1 cellular context compared by ENCODE assay signal in the genomic region with DNA sequence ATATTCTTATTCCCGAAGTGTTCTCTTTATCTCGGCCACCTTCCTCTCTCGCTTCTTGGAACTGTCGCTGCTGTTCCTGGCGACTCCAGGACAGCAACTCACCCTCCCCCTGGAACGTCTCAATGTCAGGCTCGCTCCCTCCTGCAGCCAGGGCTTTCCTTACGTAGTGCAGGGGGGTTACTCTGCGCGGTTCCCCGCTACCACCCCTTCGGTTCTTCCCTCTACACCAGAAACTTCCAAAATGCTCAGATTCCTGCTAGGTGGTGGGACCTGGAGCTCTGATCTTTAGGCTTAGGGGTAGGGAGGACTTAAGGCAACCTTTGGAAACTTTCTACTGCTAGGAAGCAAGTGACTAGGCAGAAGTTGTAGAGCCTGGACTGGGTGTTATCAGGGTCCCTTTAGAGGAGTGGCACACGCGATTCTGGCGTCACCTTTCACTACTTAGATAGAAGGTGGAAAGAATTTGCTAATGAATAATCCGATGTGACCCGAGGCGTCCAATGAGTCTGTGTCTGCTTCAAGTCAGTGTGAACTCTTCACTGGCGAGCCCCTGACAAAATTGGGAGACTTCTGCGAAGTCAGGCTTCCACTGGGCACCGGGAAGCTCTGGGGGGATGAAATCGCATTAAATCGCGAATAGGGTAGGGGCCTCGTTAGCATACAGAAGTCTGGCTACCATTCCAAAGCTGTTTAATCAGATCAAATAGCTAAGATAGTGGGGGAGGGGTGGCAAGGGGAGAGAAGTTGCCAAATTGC.
TF ChIP-seq lines count a peak whose summit lies in the region.

No MANE protein-coding gene starts in this region.

TF ChIP-seq in HEK293, 187 proteins besides CTCF, POLR2A, EP300 and RAD21 (continued from another document and continues in another):
- TF ChIP-seq, protein P1, sequence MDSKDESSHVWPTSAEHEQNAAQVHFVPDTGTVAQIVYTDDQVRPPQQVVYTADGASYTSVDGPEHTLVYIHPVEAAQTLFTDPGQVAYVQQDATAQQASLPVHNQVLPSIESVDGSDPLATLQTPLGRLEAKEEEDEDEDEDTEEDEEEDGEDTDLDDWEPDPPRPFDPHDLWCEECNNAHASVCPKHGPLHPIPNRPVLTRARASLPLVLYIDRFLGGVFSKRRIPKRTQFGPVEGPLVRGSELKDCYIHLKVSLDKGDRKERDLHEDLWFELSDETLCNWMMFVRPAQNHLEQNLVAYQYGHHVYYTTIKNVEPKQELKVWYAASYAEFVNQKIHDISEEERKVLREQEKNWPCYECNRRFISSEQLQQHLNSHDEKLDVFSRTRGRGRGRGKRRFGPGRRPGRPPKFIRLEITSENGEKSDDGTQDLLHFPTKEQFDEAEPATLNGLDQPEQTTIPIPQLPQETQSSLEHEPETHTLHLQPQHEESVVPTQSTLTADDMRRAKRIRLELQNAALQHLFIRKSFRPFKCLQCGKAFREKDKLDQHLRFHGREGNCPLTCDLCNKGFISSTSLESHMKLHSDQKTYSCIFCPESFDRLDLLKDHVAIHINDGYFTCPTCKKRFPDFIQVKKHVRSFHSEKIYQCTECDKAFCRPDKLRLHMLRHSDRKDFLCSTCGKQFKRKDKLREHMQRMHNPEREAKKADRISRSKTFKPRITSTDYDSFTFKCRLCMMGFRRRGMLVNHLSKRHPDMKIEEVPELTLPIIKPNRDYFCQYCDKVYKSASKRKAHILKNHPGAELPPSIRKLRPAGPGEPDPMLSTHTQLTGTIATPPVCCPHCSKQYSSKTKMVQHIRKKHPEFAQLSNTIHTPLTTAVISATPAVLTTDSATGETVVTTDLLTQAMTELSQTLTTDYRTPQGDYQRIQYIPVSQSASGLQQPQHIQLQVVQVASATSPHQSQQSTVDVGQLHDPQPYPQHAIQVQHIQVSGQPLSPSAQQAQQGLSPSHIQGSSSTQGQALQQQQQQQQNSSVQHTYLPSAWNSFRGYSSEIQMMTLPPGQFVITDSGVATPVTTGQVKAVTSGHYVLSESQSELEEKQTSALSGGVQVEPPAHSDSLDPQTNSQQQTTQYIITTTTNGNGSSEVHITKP (tag by site-specific recombination; IDR thresholded peaks at IDR 0.05), result peak; percentile 96
- TF ChIP-seq ZNF660 (tag by site-specific recombination; IDR thresholded peaks at IDR 0.05) (no peak), ZNF629 (tag by site-specific recombination; IDR thresholded peaks at IDR 0.05) (no peak), ZNF302 (tag by site-specific recombination; IDR thresholded peaks at IDR 0.05; ENCODE audit: low read depth) (no peak), HOXA7 (CRISPR knock-in tag; IDR thresholded peaks at IDR 0.05; ENCODE audit: borderline replicate concordance) (no peak), ZNF184 (tag by site-specific recombination; IDR thresholded peaks at IDR 0.05) (no peak), KLF16 (tag by site-specific recombination; IDR thresholded peaks at IDR 0.05) (no peak), KLF9 (tag by site-specific recombination; IDR thresholded peaks at IDR 0.05; ENCODE audit: low read depth) (no peak), ZBTB26 (tag by site-specific recombination; optimal IDR thresholded peaks at IDR 0.05) (peak; percentile 42), PRDM4 (tag by site-specific recombination; IDR thresholded peaks at IDR 0.05) (no peak), ZXDB (tag by site-specific recombination; IDR thresholded peaks at IDR 0.05) (no peak), FEZF1 (tag by site-specific recombination; IDR thresholded peaks at IDR 0.05) (no peak), ZBTB44 (tag by site-specific recombination; IDR thresholded peaks at IDR 0.05) (no peak), ZFP37 (tag by site-specific recombination; IDR thresholded peaks at IDR 0.05) (no peak), ZNF791 (tag by site-specific recombination; IDR thresholded peaks at IDR 0.05) (no peak), ZNF121 (tag by site-specific recombination; IDR thresholded peaks at IDR 0.05) (no peak), ZNF404 (tag by site-specific recombination; IDR thresholded peaks at IDR 0.05) (no peak), OSR2 (tag by site-specific recombination; IDR thresholded peaks at IDR 0.05) (no peak), ZNF785 (tag by site-specific recombination; IDR thresholded peaks at IDR 0.05) (no peak), TCF7L2 (IDR thresholded peaks at IDR 0.05; ENCODE audit: borderline replicate concordance, low read depth, low read length) (no peak), ZNF157 (tag by site-specific recombination; IDR thresholded peaks at IDR 0.05) (no peak), KLF7 (tag by site-specific recombination; IDR thresholded peaks at IDR 0.05; ENCODE audit: borderline replicate concordance) (no peak), ZBTB49 (tag by site-specific recombination; IDR thresholded peaks at IDR 0.05; ENCODE audit: low read depth) (no peak), ZFP41 (tag by site-specific recombination; IDR thresholded peaks at IDR 0.05; ENCODE audit: borderline replicate concordance) (no peak), OVOL3 (tag by site-specific recombination; IDR thresholded peaks at IDR 0.05) (no peak), ZNF830 (tag by site-specific recombination; IDR thresholded peaks at IDR 0.05; ENCODE audit: low read depth) (no peak), GLIS2 (tag by site-specific recombination; IDR thresholded peaks at IDR 0.05) (peak; percentile 69), ZNF654 (tag by site-specific recombination; IDR thresholded peaks at IDR 0.05; ENCODE audit: low read depth) (no peak), ZSCAN4 (tag by site-specific recombination; IDR thresholded peaks at IDR 0.05) (no peak), ZNF768 (tag by site-specific recombination; IDR thresholded peaks at IDR 0.05) (no peak), ZNF19 (tag by site-specific recombination; IDR thresholded peaks at IDR 0.05; ENCODE audit: low read depth) (no peak)
- TF ChIP-seq, protein P2, sequence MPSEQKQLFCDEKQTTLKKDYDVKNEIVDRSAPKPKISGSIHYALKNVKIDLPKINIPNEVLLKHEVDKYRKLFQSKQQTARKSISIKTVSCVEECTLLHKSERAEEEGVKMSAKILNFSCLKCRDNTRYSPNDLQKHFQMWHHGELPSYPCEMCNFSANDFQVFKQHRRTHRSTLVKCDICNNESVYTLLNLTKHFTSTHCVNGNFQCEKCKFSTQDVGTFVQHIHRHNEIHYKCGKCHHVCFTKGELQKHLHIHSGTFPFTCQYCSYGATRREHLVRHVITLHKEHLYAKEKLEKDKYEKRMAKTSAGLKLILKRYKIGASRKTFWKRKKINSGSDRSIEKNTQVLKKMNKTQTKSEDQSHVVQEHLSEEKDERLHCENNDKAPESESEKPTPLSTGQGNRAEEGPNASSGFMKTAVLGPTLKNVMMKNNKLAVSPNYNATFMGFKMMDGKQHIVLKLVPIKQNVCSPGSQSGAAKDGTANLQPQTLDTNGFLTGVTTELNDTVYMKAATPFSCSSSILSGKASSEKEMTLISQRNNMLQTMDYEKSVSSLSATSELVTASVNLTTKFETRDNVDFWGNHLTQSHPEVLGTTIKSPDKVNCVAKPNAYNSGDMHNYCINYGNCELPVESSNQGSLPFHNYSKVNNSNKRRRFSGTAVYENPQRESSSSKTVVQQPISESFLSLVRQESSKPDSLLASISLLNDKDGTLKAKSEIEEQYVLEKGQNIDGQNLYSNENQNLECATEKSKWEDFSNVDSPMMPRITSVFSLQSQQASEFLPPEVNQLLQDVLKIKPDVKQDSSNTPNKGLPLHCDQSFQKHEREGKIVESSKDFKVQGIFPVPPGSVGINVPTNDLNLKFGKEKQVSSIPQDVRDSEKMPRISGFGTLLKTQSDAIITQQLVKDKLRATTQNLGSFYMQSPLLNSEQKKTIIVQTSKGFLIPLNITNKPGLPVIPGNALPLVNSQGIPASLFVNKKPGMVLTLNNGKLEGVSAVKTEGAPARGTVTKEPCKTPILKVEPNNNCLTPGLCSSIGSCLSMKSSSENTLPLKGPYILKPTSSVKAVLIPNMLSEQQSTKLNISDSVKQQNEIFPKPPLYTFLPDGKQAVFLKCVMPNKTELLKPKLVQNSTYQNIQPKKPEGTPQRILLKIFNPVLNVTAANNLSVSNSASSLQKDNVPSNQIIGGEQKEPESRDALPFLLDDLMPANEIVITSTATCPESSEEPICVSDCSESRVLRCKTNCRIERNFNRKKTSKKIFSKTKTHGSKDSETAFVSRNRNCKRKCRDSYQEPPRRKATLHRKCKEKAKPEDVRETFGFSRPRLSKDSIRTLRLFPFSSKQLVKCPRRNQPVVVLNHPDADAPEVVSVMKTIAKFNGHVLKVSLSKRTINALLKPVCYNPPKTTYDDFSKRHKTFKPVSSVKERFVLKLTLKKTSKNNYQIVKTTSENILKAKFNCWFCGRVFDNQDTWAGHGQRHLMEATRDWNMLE (tag by site-specific recombination; conservative IDR thresholded peaks at IDR 0.05; ENCODE audit: low read depth), result no peak
- TF ChIP-seq, protein P3, sequence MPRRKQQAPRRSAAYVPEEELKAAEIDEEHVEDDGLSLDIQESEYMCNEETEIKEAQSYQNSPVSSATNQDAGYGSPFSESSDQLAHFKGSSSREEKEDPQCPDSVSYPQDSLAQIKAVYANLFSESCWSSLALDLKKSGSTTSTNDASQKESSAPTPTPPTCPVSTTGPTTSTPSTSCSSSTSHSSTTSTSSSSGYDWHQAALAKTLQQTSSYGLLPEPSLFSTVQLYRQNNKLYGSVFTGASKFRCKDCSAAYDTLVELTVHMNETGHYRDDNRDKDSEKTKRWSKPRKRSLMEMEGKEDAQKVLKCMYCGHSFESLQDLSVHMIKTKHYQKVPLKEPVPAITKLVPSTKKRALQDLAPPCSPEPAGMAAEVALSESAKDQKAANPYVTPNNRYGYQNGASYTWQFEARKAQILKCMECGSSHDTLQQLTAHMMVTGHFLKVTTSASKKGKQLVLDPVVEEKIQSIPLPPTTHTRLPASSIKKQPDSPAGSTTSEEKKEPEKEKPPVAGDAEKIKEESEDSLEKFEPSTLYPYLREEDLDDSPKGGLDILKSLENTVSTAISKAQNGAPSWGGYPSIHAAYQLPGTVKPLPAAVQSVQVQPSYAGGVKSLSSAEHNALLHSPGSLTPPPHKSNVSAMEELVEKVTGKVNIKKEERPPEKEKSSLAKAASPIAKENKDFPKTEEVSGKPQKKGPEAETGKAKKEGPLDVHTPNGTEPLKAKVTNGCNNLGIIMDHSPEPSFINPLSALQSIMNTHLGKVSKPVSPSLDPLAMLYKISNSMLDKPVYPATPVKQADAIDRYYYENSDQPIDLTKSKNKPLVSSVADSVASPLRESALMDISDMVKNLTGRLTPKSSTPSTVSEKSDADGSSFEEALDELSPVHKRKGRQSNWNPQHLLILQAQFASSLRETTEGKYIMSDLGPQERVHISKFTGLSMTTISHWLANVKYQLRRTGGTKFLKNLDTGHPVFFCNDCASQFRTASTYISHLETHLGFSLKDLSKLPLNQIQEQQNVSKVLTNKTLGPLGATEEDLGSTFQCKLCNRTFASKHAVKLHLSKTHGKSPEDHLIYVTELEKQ (tag by site-specific recombination; IDR thresholded peaks at IDR 0.05; ENCODE audit: borderline replicate concordance), result no peak
